Comparison of ENCODE assay signal across 1 cellular context in the genomic region with DNA sequence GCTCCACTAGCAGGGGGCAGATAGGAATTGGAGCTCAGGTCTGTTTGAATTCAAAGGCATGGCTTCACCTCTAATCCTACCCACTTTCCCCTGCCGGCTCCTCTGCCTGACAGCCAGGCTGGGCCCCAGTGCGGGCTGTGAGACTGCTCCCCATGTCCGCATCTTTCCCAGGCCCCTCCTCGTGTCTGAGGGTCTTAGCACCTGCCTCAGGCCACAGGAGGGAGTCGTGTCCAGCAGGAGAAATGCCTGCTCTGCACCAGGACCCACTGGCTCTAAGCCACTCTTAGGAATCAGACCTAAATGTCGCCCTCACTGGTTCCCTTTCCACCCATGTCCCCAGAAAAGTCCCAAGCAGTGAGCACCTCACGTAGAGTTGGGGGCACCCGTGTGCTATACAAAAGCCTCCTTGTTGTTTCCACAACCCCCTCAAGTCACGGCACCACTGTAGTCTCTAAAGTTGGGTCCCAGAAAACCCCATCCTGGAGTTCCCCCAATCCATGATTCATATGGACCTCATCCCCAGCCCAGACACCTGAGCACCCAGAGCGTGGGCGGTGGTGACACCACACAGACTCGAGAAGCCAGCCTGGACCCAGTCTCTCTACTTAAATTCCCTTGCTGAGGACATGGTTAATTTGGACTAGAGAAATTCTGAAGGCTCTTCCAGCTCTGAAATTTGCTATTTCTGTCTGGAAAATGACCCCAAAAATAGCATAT.
TF ChIP-seq lines count a peak whose summit lies in the region.

No MANE protein-coding gene starts in this region.

TF ChIP-seq in HCT116, 20 proteins besides CTCF, POLR2A, EP300 and RAD21 (continued from another document):
- TF ChIP-seq, protein P1, sequence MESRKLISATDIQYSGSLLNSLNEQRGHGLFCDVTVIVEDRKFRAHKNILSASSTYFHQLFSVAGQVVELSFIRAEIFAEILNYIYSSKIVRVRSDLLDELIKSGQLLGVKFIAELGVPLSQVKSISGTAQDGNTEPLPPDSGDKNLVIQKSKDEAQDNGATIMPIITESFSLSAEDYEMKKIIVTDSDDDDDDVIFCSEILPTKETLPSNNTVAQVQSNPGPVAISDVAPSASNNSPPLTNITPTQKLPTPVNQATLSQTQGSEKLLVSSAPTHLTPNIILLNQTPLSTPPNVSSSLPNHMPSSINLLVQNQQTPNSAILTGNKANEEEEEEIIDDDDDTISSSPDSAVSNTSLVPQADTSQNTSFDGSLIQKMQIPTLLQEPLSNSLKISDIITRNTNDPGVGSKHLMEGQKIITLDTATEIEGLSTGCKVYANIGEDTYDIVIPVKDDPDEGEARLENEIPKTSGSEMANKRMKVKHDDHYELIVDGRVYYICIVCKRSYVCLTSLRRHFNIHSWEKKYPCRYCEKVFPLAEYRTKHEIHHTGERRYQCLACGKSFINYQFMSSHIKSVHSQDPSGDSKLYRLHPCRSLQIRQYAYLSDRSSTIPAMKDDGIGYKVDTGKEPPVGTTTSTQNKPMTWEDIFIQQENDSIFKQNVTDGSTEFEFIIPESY (IDR thresholded peaks at IDR 0.05; ENCODE audit: extremely low read depth, insufficient replicate concordance, low read length), result no peak
- TF ChIP-seq SIN3A (IDR thresholded peaks at IDR 0.05; ENCODE audit: low read depth), result no peak
- 0 out of 2 replicates have a peak, but pooled peaks have one; percentile 16 for TF ChIP-seq EGR1 (IDR thresholded peaks at IDR 0.05; ENCODE audit: low read depth)
- no peak for TF ChIP-seq SP1 (IDR thresholded peaks at IDR 0.05; ENCODE audit: low read depth)
- TF ChIP-seq, protein P2, sequence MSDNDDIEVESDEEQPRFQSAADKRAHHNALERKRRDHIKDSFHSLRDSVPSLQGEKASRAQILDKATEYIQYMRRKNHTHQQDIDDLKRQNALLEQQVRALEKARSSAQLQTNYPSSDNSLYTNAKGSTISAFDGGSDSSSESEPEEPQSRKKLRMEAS (IDR thresholded peaks at IDR 0.05), result no peak
